12 cellular contexts compared by ENCODE assay signal in genomic region chr5:170357853-170358497, GRCh38. TPM values are rescaled to one million over a fixed set of nuclear protein-coding genes. Genes with fewer than 3 reads are reported as not detected.
DNase-seq lines count a peak whose midpoint lies in the region; ATAC-seq, FAIRE-seq and TF ChIP-seq lines count a peak whose summit lies in the region.
"Had no signal": no experiment of that assay in that cellular context is flagged by ENCODE, and none has a peak within 500 bp of the region (broad histone marks: within the 10 kb centered on the region; RNA-seq: fewer than 3 reads in every experiment).

No MANE protein-coding gene starts in this region.

- FAIRE-seq in K562 (lab: Jason Lieb, UNC) = peak; percentile 67
- FAIRE-seq: TTC549 had no signal

- POLR2A ChIA-PET in K562 (lab: Yijun Ruan, JAX) = no interaction called here

- 7% methylated on average over 9 of the region's 10 CpGs for WGBS in K562 (ENCODE audit: insufficient coverage, low coverage, missing lambda C conversion rate)
- 31 to 47% methylated on average over 10 of the region's 10 CpGs for WGBS in lower leg skin, 2 donors

- H3K27ac Mint-ChIP-seq in immature natural killer cell (peak overlapping the region in 1 of 6 donors; percentile 46), endothelial cell (ENCODE audit: unreplicated experiment) (no peak overlapping the region), type B pancreatic cell (no peak overlapping the region)

- CTCF ChIA-PET in K562 (lab: Yijun Ruan, JAX; ENCODE audit: low intra/inter-chr PET ratio) = no interaction called here

- peaks cover 0 to 10% of the 10 kb centered on the region in 2 experiments for H3K4me1 ChIP-seq in K562 (replicated peaks in 1 of 2; ENCODE audit: control insufficient read depth in 2 of 2, insufficient read depth in 2 of 2, low read length in 2 of 2)
- H3K4me1 ChIP-seq: parathyroid adenoma had no signal

- no peaks in the 10 kb centered on the region for H3K9me3 ChIP-seq in K562 (replicated peaks; ENCODE audit: control insufficient read depth, insufficient read depth, low read depth, low read length)

- no peak overlapping the region for H3K27ac ChIP-seq in K562 (ENCODE audit: extremely low read depth, low read depth, low read length)
- H3K27ac ChIP-seq in substantia nigra (ENCODE audit: low read depth, low read length, poor library complexity, severe bottlenecking) = no peak overlapping the region
- H3K27ac ChIP-seq: parathyroid adenoma had no signal

- no peaks in the 10 kb centered on the region for H3K9me1 ChIP-seq in K562 (ENCODE audit: control insufficient read depth, insufficient read depth, low read length)

- H3K36me3 Mint-ChIP-seq in immature natural killer cell = no peaks in the 10 kb centered on the region
- H3K36me3 Mint-ChIP-seq in endothelial cell (ENCODE audit: low read depth, unreplicated experiment) = peaks cover 4% of the 10 kb centered on the region
- no peaks in the 10 kb centered on the region for H3K36me3 Mint-ChIP-seq in type B pancreatic cell

- no peak overlapping the region for H3K9ac ChIP-seq in K562 (ENCODE audit: insufficient read depth in 1 of 2, low read depth in 2 of 2, low read length in 2 of 2)
- H3K9ac ChIP-seq: parathyroid adenoma had no signal

- TF ChIP-seq EP300 in K562 (IDR thresholded peaks at IDR 0.05; ENCODE audit: low read length) = no peak

- in situ Hi-C loops in K562 (cut with MboI) = no loop called here

- ATAC-seq in K562 (peak; percentile 75), HG03095 (IDR thresholded peaks at IDR 0.05; ENCODE audit: unreplicated experiment) (no peak)

- H2AFZ ChIP-seq in K562 (ENCODE audit: low read depth, low read length) = peak overlapping the region; percentile 19; the same call in 1 of the 2 replicates
- H2AFZ ChIP-seq: parathyroid adenoma had no signal

- intact Hi-C loops in K562 (cut with micrococcal nuclease) = loop anchor here (5.0 kb wide), 1 partner anchor 54 kb away; no protein-coding TSS in a partner anchor
- intact Hi-C loops in lower leg skin (cut with DNase I; ENCODE audit: low total_unique reads) = no loop called here

- H3K27me3 Mint-ChIP-seq in immature natural killer cell (ENCODE audit: low read depth in 3 of 3) (peaks cover 3 to 11% (median 5%) of the 10 kb centered on the region in 3 donors), endothelial cell (ENCODE audit: unreplicated experiment) (peaks cover 5% of the 10 kb centered on the region), type B pancreatic cell (peaks cover 31% of the 10 kb centered on the region)

- H3K9me3 Mint-ChIP-seq in immature natural killer cell (no peaks in the 10 kb centered on the region), endothelial cell (ENCODE audit: unreplicated experiment) (no peaks in the 10 kb centered on the region), type B pancreatic cell (no peaks in the 10 kb centered on the region)

- TF ChIP-seq CTCF in K562 (IDR thresholded peaks at IDR 0.05 in 2 of 3, conservative IDR thresholded peaks at IDR 0.05 in 1 of 3; ENCODE audit: insufficient read depth in 2 of 3, low read depth in 1 of 3, low read length in 3 of 3) (no peak), lower leg skin (IDR thresholded peaks at IDR 0.05) (no peak), endothelial cell (IDR thresholded peaks at IDR 0.05; ENCODE audit: unreplicated experiment) (no peak), type B pancreatic cell (conservative IDR thresholded peaks at IDR 0.05) (no peak)

- no peak for TF ChIP-seq RAD21 in K562 (CRISPR knock-in tag; conservative IDR thresholded peaks at IDR 0.05 in 1 of 2, IDR thresholded peaks at IDR 0.05 in 1 of 2)

- H3K36me3 ChIP-seq in K562 (ENCODE audit: control insufficient read depth, insufficient read depth, low read length) = no peaks in the 10 kb centered on the region

- H3K4me3 Mint-ChIP-seq in immature natural killer cell (no peak overlapping the region), endothelial cell (ENCODE audit: unreplicated experiment) (no peak overlapping the region), type B pancreatic cell (no peak overlapping the region)

- no peaks in the 10 kb centered on the region for H3K79me2 ChIP-seq in K562 (ENCODE audit: control insufficient read depth, insufficient read depth, low read length)
- H3K79me2 ChIP-seq: parathyroid adenoma had no signal

- BruUV-seq in K562 (replicated peaks; lab: Mats Ljungman, UMichigan) = no TSS peak

- no peaks in the 10 kb centered on the region; the same call in none of the 2 replicates for H4K20me1 ChIP-seq in K562 (replicated peaks; ENCODE audit: control insufficient read depth, insufficient read depth, low read length)

- DNase-seq in Kasumi-1 (lab: John Stamatoyannopoulos, UW) = peak; percentile 96 to 99
- peak; percentile 54 to 64 (median 56) for DNase-seq in K562 (ENCODE audit: extremely low read depth in 1 of 4, low spot score in 3 of 4)
- peak; percentile 69 to 92 for DNase-seq in lower leg skin (ENCODE audit: low spot score in 2 of 2)
- DNase-seq in substantia nigra (lab: John Stamatoyannopoulos, UW) = peak in 27 of 49 donors; percentile 19 to 67 (median 47)
- no peak for DNase-seq in immature natural killer cell
- DNase-seq in endothelial cell (ENCODE audit: low spot score) = no peak
- DNase-seq in type B pancreatic cell (ENCODE audit: extremely low spot score, unreplicated experiment) = no peak
- DNase-seq: DMS 273 treated with DMSO at 0.1 percent for 48 hours, NCI-H1092 had no signal

- H3K4me2 ChIP-seq in K562 (ENCODE audit: insufficient read depth, low read length) = no peak overlapping the region; the same call in 1 of the 2 replicates

- TF ChIP-seq POLR2A in K562 (conservative IDR thresholded peaks at IDR 0.05) (no peak), lower leg skin (IDR thresholded peaks at IDR 0.05) (no peak)

- H3K27me3 ChIP-seq in K562 (ENCODE audit: control insufficient read depth in 2 of 2, insufficient read depth in 2 of 2, low read length in 2 of 2) = peaks cover 20 to 40% of the 10 kb centered on the region in 2 experiments

- no peak overlapping the region for H3K4me3 ChIP-seq in K562
- H3K4me3 ChIP-seq in lower leg skin (ENCODE audit: low read depth, poor library complexity, severe bottlenecking) = no peak overlapping the region

- H3K4me1 Mint-ChIP-seq in immature natural killer cell (no peaks in the 10 kb centered on the region), endothelial cell (ENCODE audit: unreplicated experiment) (peaks cover 32% of the 10 kb centered on the region), type B pancreatic cell (ENCODE audit: unreplicated experiment) (peaks cover 44% of the 10 kb centered on the region)

TF ChIP-seq in K562, 482 proteins besides CTCF, POLR2A, EP300 and RAD21 (continues in another document):
- peak; percentile 46; the same call in 1 of the 2 replicates for TF ChIP-seq ZFX (CRISPR knock-in tag; IDR thresholded peaks at IDR 0.05)
- TF ChIP-seq RNF2 (IDR thresholded peaks at IDR 0.05) = 0 out of 2 replicates have a peak, but pooled peaks have one; percentile 13
- peak; percentile 34; the same call in 1 of the 2 replicates for TF ChIP-seq CREM (IDR thresholded peaks at IDR 0.05; ENCODE audit: low read depth)
- 0 out of 4 replicates have a peak, but pooled peaks of 1 of the 2 experiments have one; percentile 32 for TF ChIP-seq UBTF (IDR thresholded peaks at IDR 0.05; ENCODE audit: borderline replicate concordance in 1 of 2, low read depth in 2 of 2, low read length in 2 of 2)
- no peak for TF ChIP-seq ZBED1 (IDR thresholded peaks at IDR 0.05)
- TF ChIP-seq CTBP1 (IDR thresholded peaks at IDR 0.05; ENCODE audit: borderline replicate concordance) = peak; percentile 67; the same call in 1 of the 2 replicates
- TF ChIP-seq RCOR1 (IDR thresholded peaks at IDR 0.05; ENCODE audit: borderline replicate concordance in 1 of 2, low read depth in 2 of 2, low read length in 2 of 2) = peak in 1 of 2 experiments; percentile 65; a peak in 1 of 4 replicates

RNA-seq across cellular contexts. Expression of gene KCNMB1, which starts 31.2 kb away (rescaled TPM):
- not detected in 2 replicates for total RNA-seq in K562 (2011; cell fraction: chromatin; rRNA removed; ENCODE audit: low replicate concordance)
- total RNA-seq in K562 (2011; cell fraction: nucleolus; rRNA removed) = not detected in 2 replicates
- total RNA-seq in K562 (2011; cell fraction: nucleoplasm; rRNA removed) = not detected in 2 replicates
- not detected in 2 replicates for total RNA-seq in K562 (2014; rRNA removed)
- total RNA-seq in K562 (2014; rRNA removed; fragmentation: Illumina TruSeq; extraction: Trizol) = not detected in 2 replicates
- not detected in 2 replicates for total RNA-seq in K562 (2015; rRNA removed; fragmentation: Illumina TruSeq; extraction: Trizol)
- total RNA-seq in K562 (2021) = not detected in 2 replicates
- not detected in 2 replicates for polyA plus RNA-seq in K562 (2011; rRNA removed)
- polyA plus RNA-seq in K562 (2011; cell fraction: cytosol; rRNA removed) = not detected in 2 replicates
- polyA plus RNA-seq in K562 (2011; cell fraction: nucleus; rRNA removed) = not detected in 2 replicates
- not detected in 2 replicates for polyA plus RNA-seq in K562 (2012)
- polyA plus RNA-seq in K562 (2014; fragmentation: Illumina TruSeq; extraction: Trizol) = not detected in 2 replicates
- polyA plus RNA-seq in K562 (2014; fragmentation: Nextera tagmentation; extraction: Ambion mirVana) = not detected
- polyA plus RNA-seq in K562 (2014; rRNA removed) = not detected in 2 replicates
- polyA minus RNA-seq in K562 (2011; rRNA and poly(A)+ RNA removed) = not detected in 2 replicates
- polyA minus RNA-seq in K562 (2011; cell fraction: cytosol; rRNA and poly(A)+ RNA removed) = not detected in 2 replicates
- polyA minus RNA-seq in K562 (2011; cell fraction: nucleus; rRNA and poly(A)+ RNA removed) = not detected in 2 replicates
- 1 to 10 TPM in 3 of 4 donors, under 1 TPM in 1; 0.55 to 2.4 (median 1.1) TPM for total RNA-seq in lower leg skin
- under 1 TPM in 2 of 3 donors, not detected in 1; 0.07 to 0.18 TPM for polyA plus RNA-seq in immature natural killer cell
- 1.1 TPM for total RNA-seq in endothelial cell (ENCODE audit: unreplicated experiment)
- total RNA-seq in type B pancreatic cell (ENCODE audit: low replicate concordance) = 0.12 and 0.34 TPM in 2 replicates

Comparison
In these comparisons a context has a peak if more than half of its experiments do, and no peak if none do; other contexts are left out.
1. DNase-seq: peak in Kasumi-1 (2 of 2), K562 (4 of 4), lower leg skin (2 of 2) and substantia nigra (27 of 49); none in immature natural killer cell (0 of 3), endothelial cell (single experiment) and type B pancreatic cell (single experiment).